In genomic region chr19:38951187-38951586, GRCh38 we compare ENCODE assay signal across 33 cellular contexts. TPM values are rescaled to one million over a fixed set of nuclear protein-coding genes. Genes with fewer than 3 reads are reported as not detected.
"Had no signal": no experiment of that assay in that cellular context is flagged by ENCODE, and none has a peak within 500 bp of the region (broad histone marks: within the 10 kb centered on the region; RNA-seq: fewer than 3 reads in every experiment).

No MANE protein-coding gene starts in this region.

- H3K9me3 ChIP-seq: adrenal gland, body of pancreas, esophagus squamous epithelium, gastroesophageal sphincter had no signal

- H3K9me3 Mint-ChIP-seq: activated B cell treated with CpG ODN at 0.5 μM for 24 hours; activated CD8-positive, alpha-beta T cell treated with anti-CD3 and anti-CD28 coated beads for 36 hours; activated naive CD4-positive, alpha-beta T cell treated with anti-CD3 and anti-CD28 coated beads for 36 hours; activated naive CD4-positive, alpha-beta T cell treated with anti-CD3 and anti-CD28 coated beads, Interleukin-2, amount 50 U/mL, for 24 hours; activated naive CD8-positive, alpha-beta T cell treated with anti-CD3 and anti-CD28 coated beads, Interleukin-2, amount 50 U/mL, for 24 hours; activated T-cell treated with anti-CD3 and anti-CD28 coated beads, Interleukin-2, amount 50 U/mL, for 4 hours; activated T-helper 17 cell treated with anti-CD3 and anti-CD28 coated beads, Interleukin-2, amount 50 U/mL, for 72 hours; effector memory CD8-positive, alpha-beta T cell had no signal

- H3K36me3 Mint-ChIP-seq: activated naive CD4-positive, alpha-beta T cell treated with anti-CD3 and anti-CD28 coated beads, Interleukin-2, amount 50 U/mL, for 24 hours; activated naive CD8-positive, alpha-beta T cell treated with anti-CD3 and anti-CD28 coated beads for 36 hours had no signal

- H3K4me3 ChIP-seq: adrenal gland, body of pancreas, esophagus squamous epithelium, gastroesophageal sphincter had no signal

- ATAC-seq: activated CD4-positive, CD25-positive, alpha-beta regulatory T cell treated with anti-CD3 and anti-CD28 coated beads, Interleukin-2, amount 50 U/mL, for 24 hours; activated CD8-positive, alpha-beta T cell treated with anti-CD3 and anti-CD28 coated beads for 36 hours; activated naive CD8-positive, alpha-beta T cell treated with anti-CD3 and anti-CD28 coated beads, Interleukin-2, amount 50 U/mL, for 24 hours; activated T-cell treated with anti-CD3 and anti-CD28 coated beads, Interleukin-2, amount 50 U/mL, for 4 hours; activated T-helper 17 cell treated with anti-CD3 and anti-CD28 coated beads, Interleukin-2, amount 50 U/mL, for 72 hours; body of pancreas; effector memory CD8-positive, alpha-beta T cell; gastroesophageal sphincter had no signal

- DNase-seq: activated B cell treated with CpG ODN at 0.5 μM for 24 hours; activated CD4-positive, alpha-beta T cell treated with anti-CD3 and anti-CD28 coated beads for 48 hours; activated CD4-positive, alpha-beta T cell treated with anti-CD3 and anti-CD28 coated beads, Interleukin-2, amount 50 U/mL, for 1 hour; activated CD4-positive, alpha-beta T cell treated with anti-CD3 and anti-CD28 coated beads, Interleukin-2, amount 50 U/mL, for 48 hours; activated CD8-positive, alpha-beta memory T cell treated with anti-CD3 and anti-CD28 coated beads for 24 hours; activated CD8-positive, alpha-beta T cell treated with anti-CD3 and anti-CD28 coated beads for 36 hours; activated effector memory CD4-positive, alpha-beta T cell treated with anti-CD3 and anti-CD28 coated beads, Interleukin-2, amount 50 U/mL, for 16 hours; activated naive CD4-positive, alpha-beta T cell treated with anti-CD3 and anti-CD28 coated beads for 36 hours; activated naive CD8-positive, alpha-beta T cell treated with anti-CD3 and anti-CD28 coated beads for 36 hours; activated naive CD8-positive, alpha-beta T cell treated with anti-CD3 and anti-CD28 coated beads, Interleukin-2, amount 50 U/mL, for 24 hours; activated T-cell treated with anti-CD3 and anti-CD28 coated beads, Interleukin-2, amount 50 U/mL, for 4 hours; adrenal gland; amygdala; aorta; body of pancreas; caudate nucleus; cortex of kidney; dermis blood vessel endothelial cell; effector CD4-positive, alpha-beta T cell; effector memory CD8-positive, alpha-beta T cell; esophagus squamous epithelium; foreskin melanocyte; T-helper 2 cell had no signal

- H3K27ac ChIP-seq: adrenal gland, body of pancreas, esophagus squamous epithelium, gastroesophageal sphincter had no signal

- H3K27ac Mint-ChIP-seq: activated B cell treated with CpG ODN at 0.5 μM for 24 hours; activated CD8-positive, alpha-beta T cell treated with anti-CD3 and anti-CD28 coated beads for 36 hours; activated naive CD4-positive, alpha-beta T cell treated with anti-CD3 and anti-CD28 coated beads for 36 hours; activated naive CD4-positive, alpha-beta T cell treated with anti-CD3 and anti-CD28 coated beads, Interleukin-2, amount 50 U/mL, for 24 hours; activated naive CD8-positive, alpha-beta T cell treated with anti-CD3 and anti-CD28 coated beads for 36 hours; activated naive CD8-positive, alpha-beta T cell treated with anti-CD3 and anti-CD28 coated beads, Interleukin-2, amount 50 U/mL, for 24 hours; activated T-helper 17 cell treated with anti-CD3 and anti-CD28 coated beads, Interleukin-2, amount 50 U/mL, for 72 hours; effector memory CD8-positive, alpha-beta T cell had no signal

- H3K4me3 Mint-ChIP-seq: activated B cell treated with CpG ODN at 0.5 μM for 24 hours; activated CD8-positive, alpha-beta T cell treated with anti-CD3 and anti-CD28 coated beads for 36 hours; activated naive CD4-positive, alpha-beta T cell treated with anti-CD3 and anti-CD28 coated beads for 36 hours had no signal

- FAIRE-seq: colon had no signal

RNA-seq across cellular contexts. Expression of gene FBXO17, which starts 24.4 kb away (rescaled TPM):
- total RNA-seq: activated B cell treated with CpG ODN at 0.5 μM for 24 hours; activated CD8-positive, alpha-beta T cell treated with anti-CD3 and anti-CD28 coated beads for 36 hours; activated naive CD8-positive, alpha-beta T cell treated with anti-CD3 and anti-CD28 coated beads for 36 hours; T-helper 1 cell treated with Interleukin-12 subunit alpha and Interleukin-12 subunit beta and Interleukin-4 antibody, amounts not matched to agents 30 ng/mL and 1 ng/mL, for 36 hours had no signal

RNA-seq across cellular contexts. Expression of gene CCER2, which starts 39.2 kb away (rescaled TPM):
- total RNA-seq: aorta, body of pancreas, chondrocyte, dermis blood vessel endothelial cell, fibroblast of lung, fibroblast of villous mesenchyme, glomerular endothelial cell had no signal
